ENCODE assay signal across 33 cellular contexts in the genomic region with DNA sequence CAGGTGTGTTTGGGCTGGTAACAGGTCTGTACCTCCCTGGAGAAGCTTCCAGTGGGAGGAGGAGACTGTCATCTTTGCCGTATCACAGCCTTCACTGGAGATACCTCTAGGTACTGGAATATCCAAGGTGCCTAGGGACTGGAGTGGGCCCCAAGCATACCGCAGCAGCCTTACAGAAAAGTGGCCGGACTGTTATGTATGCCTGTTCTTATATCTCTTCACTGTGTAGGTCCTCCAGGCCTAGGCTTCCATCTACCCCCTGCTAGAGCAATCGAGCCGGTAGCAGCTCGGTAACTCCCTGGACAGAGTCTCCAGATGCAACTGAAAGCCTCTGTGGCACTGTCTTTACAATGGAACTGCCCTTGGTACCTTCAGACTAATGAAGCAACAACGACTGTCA.
"Had no signal": no experiment of that assay in that cellular context is flagged by ENCODE, and none has a peak within 500 bp of the region (broad histone marks: within the 10 kb centered on the region; RNA-seq: fewer than 3 reads in every experiment).

No MANE protein-coding gene starts in this region.

- H3K4me1 ChIP-seq: SJCRH30 had no signal

- DNase-seq: Kasumi-1, KG1, MG63, NCI-H1048, NCI-H1092 treated with DMSO at 0.1 percent for 48 hours, NCI-H1105 treated with DMSO at 0.1 percent for 48 hours, NCI-H1417, NCI-H1436, NCI-H146, NCI-H1694, NCI-H187, NCI-H1930, NCI-H2029 treated with DMSO at 0.1 percent for 48 hours, NCI-H2081 treated with DMSO at 0.1 percent for 48 hours, NCI-H2107, NCI-H2171, NCI-H226, NCI-H446 treated with DMSO at 0.1 percent for 48 hours, NCI-H510A, NCI-H524, NCI-H526, NCI-H69, NCI-H748 treated with DMSO at 0.1 percent for 48 hours, NCI-H82, PC-9, SHP77, SIG-M5, SJCRH30 had no signal

- H2AFZ ChIP-seq: PC-9 had no signal

- H3K4me3 ChIP-seq: MG63, PC-9, SJCRH30, SK-N-MC had no signal

- H3K9me3 ChIP-seq: MG63, SJCRH30 had no signal

- ATAC-seq: Panc1, Right ventricle myocardium inferior, SK-N-SH treated with all-trans-retinoic acid at 6 μM for 48 hours had no signal

- H3K27ac ChIP-seq: PC-9, RWPE1, SJCRH30, SK-N-MC had no signal

- H3K36me3 ChIP-seq: MG63, SJCRH30 had no signal

- H3K4me2 ChIP-seq: PC-9 had no signal

- H3K27me3 ChIP-seq: MG63, SJCRH30 had no signal
